ENCODE assay signal across 21 cellular contexts in the genomic region with DNA sequence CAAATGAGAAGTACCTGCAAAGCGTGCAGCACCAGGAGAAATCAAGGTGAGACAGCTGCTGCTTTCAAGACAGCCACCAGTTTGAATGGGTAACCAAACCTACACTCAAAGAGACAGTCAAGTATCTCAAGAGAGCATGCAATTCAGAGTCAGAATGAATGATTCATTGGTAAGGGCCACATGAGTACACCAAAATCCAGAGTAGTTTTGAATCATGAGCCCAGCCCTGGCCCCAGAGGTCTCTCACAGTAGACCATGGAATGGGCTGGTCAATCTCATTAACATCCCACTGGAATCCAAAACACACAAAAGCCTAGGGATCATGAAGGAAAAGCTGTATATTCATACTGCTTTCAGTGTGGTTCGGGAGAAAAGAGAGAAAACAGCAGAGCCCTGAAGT.
DNase-seq lines count a peak whose midpoint lies in the region; ATAC-seq, FAIRE-seq and TF ChIP-seq lines count a peak whose summit lies in the region.
"Had no signal": no experiment of that assay in that cellular context is flagged by ENCODE, and none has a peak within 500 bp of the region (broad histone marks: within the 10 kb centered on the region; RNA-seq: fewer than 3 reads in every experiment).

No MANE protein-coding gene starts in this region.

- in situ Hi-C loops in transverse colon (cut with MboI; ENCODE audit: low pct_ligation_motif_present in 1 of 4, low pct_unique_long_range_greater_than_20kb in 1 of 4, low sequenced_read_pairs in 3 of 4) = no loop called here

- H3K36me3 Mint-ChIP-seq in activated naive CD4-positive, alpha-beta T cell treated with anti-CD3 and anti-CD28 coated beads, Interleukin-2, amount 50 U/mL, for 72 hours = no peaks in the 10 kb centered on the region
- H3K36me3 Mint-ChIP-seq in activated T-helper 17 cell treated with anti-CD3 and anti-CD28 coated beads, Interleukin-2, amount 50 U/mL, for 72 hours (ENCODE audit: low read depth) = no peaks in the 10 kb centered on the region
- H3K36me3 Mint-ChIP-seq: CD4-positive, CD25-positive, alpha-beta regulatory T cell; CD8-positive, alpha-beta memory T cell had no signal

- TF ChIP-seq EP300 in transverse colon (IDR thresholded peaks at IDR 0.05; ENCODE audit: low read depth) = no peak

- H3K27me3 Mint-ChIP-seq in activated T-helper 17 cell treated with anti-CD3 and anti-CD28 coated beads, Interleukin-2, amount 50 U/mL, for 72 hours = peaks cover 3% of the 10 kb centered on the region

- H3K4me1 Mint-ChIP-seq in activated T-helper 17 cell treated with anti-CD3 and anti-CD28 coated beads, Interleukin-2, amount 50 U/mL, for 72 hours = no peaks in the 10 kb centered on the region
- H3K4me1 Mint-ChIP-seq: CD4-positive, CD25-positive, alpha-beta regulatory T cell; CD8-positive, alpha-beta memory T cell had no signal

- 83 to 92% methylated on average over 2 of the region's 2 CpGs for WGBS in transverse colon (ENCODE audit: low coverage in 1 of 2), 2 donors
- 89 to 92% methylated on average over 2 of the region's 2 CpGs for WGBS in thyroid gland, 2 donors
- 84% methylated on average over 2 of the region's 2 CpGs for WGBS in pancreas, 2 donors

- H3K27me3 ChIP-seq in transverse colon (no peaks in the 10 kb centered on the region), thyroid gland (no peaks in the 10 kb centered on the region), pancreas (no peaks in the 10 kb centered on the region)
- H3K27me3 ChIP-seq: BE2C had no signal

- no peaks in the 10 kb centered on the region for H3K36me3 ChIP-seq in transverse colon
- H3K36me3 ChIP-seq in thyroid gland = no peaks in the 10 kb centered on the region
- no peaks in the 10 kb centered on the region for H3K36me3 ChIP-seq in pancreas
- H3K36me3 ChIP-seq: BE2C, HAP-1 had no signal

- peak; percentile 28 to 35 for ATAC-seq in activated naive CD4-positive, alpha-beta T cell treated with anti-CD3 and anti-CD28 coated beads, Interleukin-2, amount 50 U/mL, for 72 hours
- ATAC-seq in activated T-helper 17 cell treated with anti-CD3 and anti-CD28 coated beads, Interleukin-2, amount 50 U/mL, for 72 hours (replicated peaks) = peak; percentile 32
- ATAC-seq in pancreas = no peak
- ATAC-seq: GM12878 had no signal

- no peak for DNase-seq in activated naive CD4-positive, alpha-beta T cell treated with anti-CD3 and anti-CD28 coated beads, Interleukin-2, amount 50 U/mL, for 72 hours (ENCODE audit: low spot score in 2 of 2)
- no peak for DNase-seq in activated naive CD4-positive, alpha-beta T cell (lab: John Stamatoyannopoulos, UW)
- DNase-seq in fibroblast of mammary gland (ENCODE audit: low read depth) (peak; percentile 32), transverse colon (no peak), NCI-H446 treated with DMSO at 0.1 percent for 48 hours (lab: John Stamatoyannopoulos, UW) (no peak), thyroid gland (no peak), pancreas (no peak)
- DNase-seq: BE2C; C1 segment of cervical spinal cord; CD4-positive, CD25-positive, alpha-beta regulatory T cell; CD8-positive, alpha-beta memory T cell; COR-L47; DMS 273 treated with DMSO at 0.1 percent for 48 hours; DMS53; DND-41; EL; GM23248 had no signal

- H3K27ac ChIP-seq in transverse colon (peak overlapping the region in 3 of 4 donors; percentile 45 to 54 (median 53)), thyroid gland (no peak overlapping the region), pancreas (no peak overlapping the region)
- H3K27ac ChIP-seq: GM23248 had no signal

- no peak for TF ChIP-seq CTCF in fibroblast of mammary gland (conservative IDR thresholded peaks at IDR 0.05; ENCODE audit: control insufficient read depth, insufficient read depth, low read depth, low read length)
- TF ChIP-seq CTCF in transverse colon (IDR thresholded peaks at IDR 0.05) = no peak
- TF ChIP-seq CTCF in thyroid gland (IDR thresholded peaks at IDR 0.05) = no peak
- no peak for TF ChIP-seq CTCF in pancreas (IDR thresholded peaks at IDR 0.05)

- FAIRE-seq in pancreas (lab: Jason Lieb, UNC) = no peak
- FAIRE-seq: GM12878, GM19239 had no signal

- no peak for TF ChIP-seq POLR2A in transverse colon (IDR thresholded peaks at IDR 0.05)
- no peak for TF ChIP-seq POLR2A in thyroid gland (IDR thresholded peaks at IDR 0.05)

- H3K9me3 Mint-ChIP-seq in activated naive CD4-positive, alpha-beta T cell treated with anti-CD3 and anti-CD28 coated beads, Interleukin-2, amount 50 U/mL, for 72 hours = no peaks in the 10 kb centered on the region
- no peaks in the 10 kb centered on the region for H3K9me3 Mint-ChIP-seq in activated T-helper 17 cell treated with anti-CD3 and anti-CD28 coated beads, Interleukin-2, amount 50 U/mL, for 72 hours
- H3K9me3 Mint-ChIP-seq: CD4-positive, CD25-positive, alpha-beta regulatory T cell; CD8-positive, alpha-beta memory T cell had no signal

- intact Hi-C loops in transverse colon (cut with DNase I; ENCODE audit: low total_unique reads) = no loop called here
- intact Hi-C loops in thyroid gland (cut with DNase I) = no loop called here
- intact Hi-C loops in pancreas (cut with DNase I) = no loop called here

- peaks cover 5 to 24% (median 14%) of the 10 kb centered on the region in 4 donors for H3K4me1 ChIP-seq in transverse colon
- peaks cover 6 to 9% of the 10 kb centered on the region in 2 donors for H3K4me1 ChIP-seq in thyroid gland
- no peaks in the 10 kb centered on the region for H3K4me1 ChIP-seq in pancreas
- H3K4me1 ChIP-seq: BE2C, HAP-1 had no signal

- no peak overlapping the region for H3K4me3 Mint-ChIP-seq in activated T-helper 17 cell treated with anti-CD3 and anti-CD28 coated beads, Interleukin-2, amount 50 U/mL, for 72 hours
- H3K4me3 Mint-ChIP-seq: CD4-positive, CD25-positive, alpha-beta regulatory T cell; CD8-positive, alpha-beta memory T cell had no signal

- H3K27ac Mint-ChIP-seq in activated naive CD4-positive, alpha-beta T cell treated with anti-CD3 and anti-CD28 coated beads, Interleukin-2, amount 50 U/mL, for 72 hours = no peak overlapping the region
- no peak overlapping the region for H3K27ac Mint-ChIP-seq in activated T-helper 17 cell treated with anti-CD3 and anti-CD28 coated beads, Interleukin-2, amount 50 U/mL, for 72 hours
- H3K27ac Mint-ChIP-seq: CD4-positive, CD25-positive, alpha-beta regulatory T cell; CD8-positive, alpha-beta memory T cell had no signal

- no peak overlapping the region for H3K4me3 ChIP-seq in fibroblast of mammary gland (ENCODE audit: control insufficient read depth, low read depth, low read length)
- no peak overlapping the region for H3K4me3 ChIP-seq in transverse colon
- H3K4me3 ChIP-seq in thyroid gland (replicated peaks in 1 of 3) = no peak overlapping the region
- H3K4me3 ChIP-seq in pancreas = no peak overlapping the region
- H3K4me3 ChIP-seq: GM12878, GM23248, HAP-1 had no signal

- H3K9me3 ChIP-seq in transverse colon = no peaks in the 10 kb centered on the region
- H3K9me3 ChIP-seq in thyroid gland = no peaks in the 10 kb centered on the region
- H3K9me3 ChIP-seq in pancreas = no peaks in the 10 kb centered on the region
- H3K9me3 ChIP-seq: BE2C, HAP-1 had no signal

Comparison
In these comparisons a context has a peak if more than half of its experiments do, and no peak if none do; other contexts are left out.
1. ATAC-seq: peak in activated naive CD4-positive, alpha-beta T cell treated with anti-CD3 and anti-CD28 coated beads, Interleukin-2, amount 50 U/mL, for 72 hours (2 of 2) and activated T-helper 17 cell treated with anti-CD3 and anti-CD28 coated beads, Interleukin-2, amount 50 U/mL, for 72 hours (single experiment); none in pancreas (0 of 4).
2. H3K27ac ChIP-seq: peak in transverse colon (3 of 4); none in thyroid gland (0 of 3) and pancreas (0 of 4).